In the genomic region with DNA sequence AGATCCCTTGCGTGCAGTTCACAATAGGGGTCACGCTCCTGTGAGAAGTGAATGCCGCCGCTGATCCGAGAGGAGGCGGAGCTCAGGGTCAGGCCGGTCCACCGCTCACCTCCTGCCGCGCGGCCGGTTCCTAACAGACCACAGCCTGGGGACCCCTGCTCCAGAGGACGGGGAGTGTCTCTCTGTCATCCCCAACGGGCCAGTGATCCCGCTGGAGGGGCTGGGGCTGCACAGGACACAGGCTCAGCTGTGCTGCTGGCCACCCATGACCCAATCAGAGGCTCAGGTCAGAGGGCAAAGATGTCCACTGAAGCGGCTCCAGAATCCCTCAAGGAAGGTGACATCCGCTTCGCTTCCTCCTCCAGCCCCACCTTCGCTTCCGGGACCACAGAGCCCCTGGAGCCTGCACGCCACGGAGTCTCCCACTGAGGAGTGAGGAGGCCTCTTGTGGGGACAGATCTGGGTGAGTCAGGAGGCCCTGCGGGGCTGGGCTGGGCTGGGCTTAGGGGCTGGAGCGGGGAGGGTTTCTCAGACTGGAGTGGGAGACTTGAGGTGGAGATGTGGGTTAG, we compare ENCODE assay signal across 12 cellular contexts.
DNase-seq lines count a peak whose midpoint lies in the region; ATAC-seq and TF ChIP-seq lines count a peak whose summit lies in the region.
"Had no signal": no experiment of that assay in that cellular context is flagged by ENCODE, and none has a peak within 500 bp of the region (broad histone marks: within the 10 kb centered on the region; RNA-seq: fewer than 3 reads in every experiment).

No MANE protein-coding gene starts in this region.

- no peaks in the 10 kb centered on the region for H3K9me3 Mint-ChIP-seq in T-helper 2 cell treated with Interferon-gamma antibody and Interleukin-4, amounts not matched to agents 5 μg/mL and 100 μg/mL, for 36 hours
- no peaks in the 10 kb centered on the region for H3K9me3 Mint-ChIP-seq in progenitor cell of endocrine pancreas (ENCODE audit: low read depth)

- H3K36me3 Mint-ChIP-seq in T-helper 2 cell treated with Interferon-gamma antibody and Interleukin-4, amounts not matched to agents 5 μg/mL and 100 μg/mL, for 36 hours (ENCODE audit: low read depth) = no peaks in the 10 kb centered on the region
- no peaks in the 10 kb centered on the region for H3K36me3 Mint-ChIP-seq in progenitor cell of endocrine pancreas (ENCODE audit: insufficient read depth)

- H3K4me1 ChIP-seq in foreskin keratinocyte (no peaks in the 10 kb centered on the region), gastrocnemius medialis (peaks cover 18 to 26% of the 10 kb centered on the region in 2 donors)

- H3K9me3 ChIP-seq in gastrocnemius medialis = no peaks in the 10 kb centered on the region
- H3K9me3 ChIP-seq: adrenal gland had no signal

- in situ Hi-C loops in gastrocnemius medialis (cut with MboI; ENCODE audit: low sequenced_read_pairs in 4 of 4) = no loop called here

- TF ChIP-seq CTCF in foreskin keratinocyte (conservative IDR thresholded peaks at IDR 0.05) (no peak), gastrocnemius medialis (IDR thresholded peaks at IDR 0.05 in 4 of 5, conservative IDR thresholded peaks at IDR 0.05 in 1 of 5) (no peak), progenitor cell of endocrine pancreas (IDR thresholded peaks at IDR 0.05; ENCODE audit: unreplicated experiment) (no peak)

- H3K4me3 Mint-ChIP-seq in T-helper 2 cell treated with Interferon-gamma antibody and Interleukin-4, amounts not matched to agents 5 μg/mL and 100 μg/mL, for 36 hours = no peak overlapping the region
- no peak overlapping the region for H3K4me3 Mint-ChIP-seq in progenitor cell of endocrine pancreas (ENCODE audit: low read depth)

- H3K36me3 ChIP-seq in gastrocnemius medialis = no peaks in the 10 kb centered on the region
- H3K36me3 ChIP-seq: adrenal gland had no signal

- peak; percentile 76 for DNase-seq in EH (ENCODE audit: low read depth)
- peak; percentile 2 for DNase-seq in T-helper 2 cell treated with Interferon-gamma antibody and Interleukin-4, amounts not matched to agents 5 μg/mL and 100 μg/mL, for 36 hours (ENCODE audit: low spot score)
- no peak for DNase-seq in foreskin keratinocyte
- DNase-seq in gastrocnemius medialis = peak in 1 of 2 donors; percentile 1
- DNase-seq in NCI-H2107 treated with DMSO at 0.1 percent for 48 hours (lab: John Stamatoyannopoulos, UW; ENCODE audit: unreplicated experiment) = no peak
- DNase-seq in LoVo (ENCODE audit: low spot score) = no peak
- no peak for DNase-seq in RKO (ENCODE audit: low spot score)
- DNase-seq in progenitor cell of endocrine pancreas (ENCODE audit: low spot score, unreplicated experiment) = no peak
- DNase-seq: DMS153, erythroblast, NCI-H1417 treated with DMSO at 0.1 percent for 48 hours had no signal

- peaks cover 23% of the 10 kb centered on the region for H3K4me1 Mint-ChIP-seq in T-helper 2 cell treated with Interferon-gamma antibody and Interleukin-4, amounts not matched to agents 5 μg/mL and 100 μg/mL, for 36 hours (ENCODE audit: low read depth)
- H3K4me1 Mint-ChIP-seq in progenitor cell of endocrine pancreas (ENCODE audit: low read depth) = peaks cover 6% of the 10 kb centered on the region

- TF ChIP-seq POLR2A in gastrocnemius medialis (IDR thresholded peaks at IDR 0.05) = no peak

- ATAC-seq in foreskin keratinocyte = peak; percentile 17
- no peak for ATAC-seq in gastrocnemius medialis

- no peaks in the 10 kb centered on the region for H3K27me3 ChIP-seq in foreskin keratinocyte
- peaks cover 0 to 4% (median 2%) of the 10 kb centered on the region in 3 donors for H3K27me3 ChIP-seq in gastrocnemius medialis
- H3K27me3 ChIP-seq: adrenal gland had no signal

- no peaks in the 10 kb centered on the region for H3K27me3 Mint-ChIP-seq in T-helper 2 cell treated with Interferon-gamma antibody and Interleukin-4, amounts not matched to agents 5 μg/mL and 100 μg/mL, for 36 hours (ENCODE audit: low read depth)
- H3K27me3 Mint-ChIP-seq in progenitor cell of endocrine pancreas = no peaks in the 10 kb centered on the region

- H3K4me3 ChIP-seq in gastrocnemius medialis = no peak overlapping the region
- H3K4me3 ChIP-seq: adrenal gland had no signal

- H3K27ac ChIP-seq in foreskin keratinocyte (no peak overlapping the region), gastrocnemius medialis (peak overlapping the region; percentile 37 to 62 (median 60))
- H3K27ac ChIP-seq: adrenal gland had no signal

- intact Hi-C loops in gastrocnemius medialis (cut with DNase I; ENCODE audit: low total_unique reads) = no loop called here

- peak overlapping the region; percentile 26 for H3K27ac Mint-ChIP-seq in T-helper 2 cell treated with Interferon-gamma antibody and Interleukin-4, amounts not matched to agents 5 μg/mL and 100 μg/mL, for 36 hours
- no peak overlapping the region for H3K27ac Mint-ChIP-seq in progenitor cell of endocrine pancreas

Comparison
In these comparisons a context has a peak if more than half of its experiments do, and no peak if none do; other contexts are left out.
1. DNase-seq: peak in EH (single experiment) and T-helper 2 cell treated with Interferon-gamma antibody and Interleukin-4, amounts not matched to agents 5 μg/mL and 100 μg/mL, for 36 hours (single experiment); none in foreskin keratinocyte (0 of 2), NCI-H2107 treated with DMSO at 0.1 percent for 48 hours (single experiment), LoVo (single experiment), RKO (single experiment) and progenitor cell of endocrine pancreas (single experiment).